Comparison of ENCODE assay signal across 27 cellular contexts in genomic region chr6:18498408-18498807, GRCh38.
"Had no signal": no experiment of that assay in that cellular context is flagged by ENCODE, and none has a peak within 500 bp of the region (broad histone marks: within the 10 kb centered on the region; RNA-seq: fewer than 3 reads in every experiment).

No MANE protein-coding gene starts in this region.

- H3K4me2 ChIP-seq: neural progenitor cell had no signal

- ATAC-seq: naive thymus-derived CD4-positive, alpha-beta T cell; natural killer cell; psoas muscle; right cardiac atrium; right lobe of liver; stimulated activated effector memory CD8-positive, alpha-beta T cell treated with anti-CD3 and anti-CD28 coated beads, Interleukin-12 subunit alpha, Interleukin-12 subunit beta, amount 100 ng/mL, for 72 hours; stimulated activated naive CD8-positive, alpha-beta T cell treated with anti-CD3 and anti-CD28 coated beads, Interleukin-15, amount 100 ng/mL, for 72 hours; stimulated activated naive CD8-positive, alpha-beta T cell treated with anti-CD3 and anti-CD28 coated beads, Interleukin-15, Interleukin-2, amounts not matched to agents 100 U/mL and 50 U/mL, for 24 hours had no signal

- H2AFZ ChIP-seq: neural progenitor cell, parathyroid adenoma had no signal

- DNase-seq: naive thymus-derived CD4-positive, alpha-beta T cell; natural killer cell; occipital lobe; ovary; posterior cingulate gyrus; psoas muscle; right cardiac atrium; right lobe of liver; sigmoid colon; small intestine; stimulated activated CD4-positive, alpha-beta T cell treated with anti-CD3 and anti-CD28 coated beads, Interleukin-15, amount 100 ng/mL, for 24 hours; stimulated activated CD4-positive, alpha-beta T cell treated with anti-CD3 and anti-CD28 coated beads, Interleukin-2, amount 100 ng/mL, for 24 hours; stimulated activated CD4-positive, alpha-beta T cell treated with anti-CD3 and anti-CD28 coated beads, Interleukin-2, amount 100 ng/mL, for 48 hours; stimulated activated CD4-positive, alpha-beta T cell treated with anti-CD3 and anti-CD28 coated beads, Interleukin-4, amount 100 ng/mL, for 24 hours; stimulated activated naive CD4-positive, alpha-beta T cell; stimulated activated naive CD8-positive, alpha-beta T cell treated with anti-CD3 and anti-CD28 coated beads, Interleukin-15, amount 100 ng/mL, for 72 hours; stimulated activated naive CD8-positive, alpha-beta T cell treated with anti-CD3 and anti-CD28 coated beads, Interleukin-15, Interleukin-2, amounts not matched to agents 100 U/mL and 50 U/mL, for 24 hours; substantia nigra; testis; trophoblast cell; upper lobe of left lung had no signal

- H3K9ac ChIP-seq: neural progenitor cell, parathyroid adenoma had no signal

- H3K79me2 ChIP-seq: parathyroid adenoma had no signal

- H3K27ac ChIP-seq: neural progenitor cell, ovary, parathyroid adenoma, psoas muscle, right lobe of liver, sigmoid colon, suprapubic skin, testis, tibial nerve, vagina had no signal

- H3K4me3 ChIP-seq: neural progenitor cell, ovary, psoas muscle, right lobe of liver, sigmoid colon, suprapubic skin, testis, tibial nerve, upper lobe of left lung, vagina had no signal

- H3K27me3 ChIP-seq: neural progenitor cell, ovary, right lobe of liver, sigmoid colon, suprapubic skin, testis, tibial nerve, upper lobe of left lung, vagina had no signal

- H3K9me3 ChIP-seq: ovary, psoas muscle, right lobe of liver, sigmoid colon, suprapubic skin, testis, tibial nerve, upper lobe of left lung, vagina had no signal

- H3K36me3 ChIP-seq: neural progenitor cell, ovary, right lobe of liver, sigmoid colon, suprapubic skin, tibial nerve, upper lobe of left lung, vagina had no signal

- H3K4me1 ChIP-seq: neural progenitor cell, parathyroid adenoma, testis had no signal
